In the genomic region with DNA sequence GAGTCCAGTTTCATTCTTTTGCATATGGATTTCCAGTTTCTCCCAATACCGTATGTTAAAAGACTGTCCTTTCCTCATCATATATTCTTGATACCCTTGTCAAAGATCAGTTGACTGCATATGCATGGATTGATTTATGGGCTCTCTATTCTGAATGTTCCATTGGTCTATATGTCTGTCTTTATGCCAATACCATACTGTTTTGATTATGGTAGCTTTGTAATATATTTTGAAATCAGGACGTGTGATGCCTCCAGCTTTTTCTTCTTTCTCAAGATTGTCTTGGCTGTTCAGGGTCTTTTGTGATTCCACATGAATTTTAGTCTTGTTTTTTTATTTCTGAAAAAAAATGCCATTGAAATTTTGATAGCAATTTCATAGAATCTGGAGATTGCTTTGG, we compare ENCODE assay signal across 30 cellular contexts.
"Had no signal": no experiment of that assay in that cellular context is flagged by ENCODE, and none has a peak within 500 bp of the region (broad histone marks: within the 10 kb centered on the region; RNA-seq: fewer than 3 reads in every experiment).

No MANE protein-coding gene starts in this region.

- H3K27ac ChIP-seq: adrenal gland, body of pancreas, esophagus muscularis mucosa, foreskin keratinocyte, gastrocnemius medialis had no signal

- H3K27me3 ChIP-seq: adrenal gland, body of pancreas, esophagus muscularis mucosa, foreskin keratinocyte, gastrocnemius medialis, heart left ventricle had no signal

- ATAC-seq: activated T-helper 17 cell treated with anti-CD3 and anti-CD28 coated beads, Interleukin-2, amount 50 U/mL, for 72 hours; body of pancreas; effector memory CD8-positive, alpha-beta T cell; foreskin keratinocyte; gastrocnemius medialis; heart left ventricle had no signal

- DNase-seq: activated CD4-positive, alpha-beta memory T cell treated with anti-CD3 and anti-CD28 coated beads, Interleukin-2, amount 10 ng/mL, durations not matched to agents 7 days and 5 days; activated CD4-positive, alpha-beta T cell treated with anti-CD3 and anti-CD28 coated beads for 1 hour; activated CD4-positive, alpha-beta T cell treated with anti-CD3 and anti-CD28 coated beads for 4 hours; activated CD4-positive, alpha-beta T cell treated with anti-CD3 and anti-CD28 coated beads, Interleukin-2, amount 10 ng/mL, durations not matched to agents 7 days and 5 days; activated CD4-positive, alpha-beta T cell treated with anti-CD3 and anti-CD28 coated beads, Interleukin-2, amount 50 U/mL, for 4 hours; activated CD8-positive, alpha-beta memory T cell treated with anti-CD3 and anti-CD28 coated beads, Interleukin-2, amount 50 U/mL, for 48 hours; activated effector memory CD4-positive, alpha-beta T cell treated with Interleukin-2 at 50 U/mL for 16 hours; activated gamma-delta T cell treated with Interleukin-2 at 50 U/mL for 16 hours; activated naive CD4-positive, alpha-beta T cell treated with anti-CD3 and anti-CD28 coated beads, Interleukin-2, amount 50 U/mL, for 16 hours; activated naive CD4-positive, alpha-beta T cell treated with Interleukin-2 at 50 U/mL for 16 hours; activated T-cell treated with anti-CD3 and anti-CD28 coated beads for 4 hours; activated T-cell treated with anti-CD3 and anti-CD28 coated beads, Interleukin-2, amount 50 U/mL, for 24 hours; adrenal gland; amygdala; aorta; body of pancreas; caudate nucleus; cortex of kidney; dermis blood vessel endothelial cell; effector CD4-positive, alpha-beta T cell; effector memory CD8-positive, alpha-beta T cell; erythroblast; foreskin keratinocyte; gastrocnemius medialis; glutamatergic neuron; heart left ventricle; T-helper 2 cell had no signal

- H3K4me1 ChIP-seq: body of pancreas had no signal

- FAIRE-seq: colon had no signal

- H3K36me3 ChIP-seq: adrenal gland, gastrocnemius medialis, heart left ventricle had no signal

- H3K4me3 ChIP-seq: adrenal gland, body of pancreas, esophagus muscularis mucosa, gastrocnemius medialis, heart left ventricle had no signal
